In the genomic region with DNA sequence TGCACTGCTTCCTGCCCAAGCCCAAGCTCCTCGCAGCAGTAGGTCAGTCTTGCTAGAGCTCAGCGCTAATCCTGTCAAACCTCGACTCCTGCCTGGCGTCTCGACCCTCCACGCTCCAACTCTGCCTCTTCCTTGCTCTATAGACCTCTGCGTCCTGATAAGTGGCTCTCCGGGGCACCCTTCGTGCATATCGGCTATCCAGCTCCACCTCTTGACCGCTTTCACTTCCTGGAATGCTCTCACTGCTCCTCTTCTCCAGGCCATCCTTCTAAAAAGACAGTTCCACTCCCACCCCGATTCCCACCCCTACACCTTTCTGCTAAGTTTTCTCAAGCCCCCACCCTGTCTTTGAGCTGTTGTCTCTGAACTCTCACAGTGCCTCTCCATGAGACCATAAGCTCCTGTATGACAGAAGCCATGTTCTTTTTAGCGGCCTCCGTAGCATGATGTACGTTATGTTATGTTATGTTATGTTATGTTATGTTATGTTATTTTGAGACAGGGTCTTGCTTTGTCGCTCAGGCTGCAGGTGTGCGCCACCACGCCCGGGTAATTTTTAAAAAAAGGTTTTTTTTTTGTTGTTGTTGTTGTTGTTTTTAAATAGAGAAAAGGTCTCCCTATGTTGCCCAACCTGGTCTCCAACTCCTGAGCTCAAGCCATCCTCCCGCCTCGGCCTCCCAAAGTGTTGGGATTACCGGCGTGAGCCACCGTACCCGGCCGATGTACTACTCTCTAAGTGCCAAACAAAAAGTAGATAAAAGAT, we compare ENCODE assay signal across 1 cellular context.
A peak's percentile ranks its signal among the peaks of the same experiment; 100 is the strongest.
TF ChIP-seq lines count a peak whose summit lies in the region.

No MANE protein-coding gene starts in this region.

TF ChIP-seq in GM12878, 131 proteins besides CTCF, POLR2A, EP300 and RAD21 (continued from another document):
- TF ChIP-seq, protein P1, sequence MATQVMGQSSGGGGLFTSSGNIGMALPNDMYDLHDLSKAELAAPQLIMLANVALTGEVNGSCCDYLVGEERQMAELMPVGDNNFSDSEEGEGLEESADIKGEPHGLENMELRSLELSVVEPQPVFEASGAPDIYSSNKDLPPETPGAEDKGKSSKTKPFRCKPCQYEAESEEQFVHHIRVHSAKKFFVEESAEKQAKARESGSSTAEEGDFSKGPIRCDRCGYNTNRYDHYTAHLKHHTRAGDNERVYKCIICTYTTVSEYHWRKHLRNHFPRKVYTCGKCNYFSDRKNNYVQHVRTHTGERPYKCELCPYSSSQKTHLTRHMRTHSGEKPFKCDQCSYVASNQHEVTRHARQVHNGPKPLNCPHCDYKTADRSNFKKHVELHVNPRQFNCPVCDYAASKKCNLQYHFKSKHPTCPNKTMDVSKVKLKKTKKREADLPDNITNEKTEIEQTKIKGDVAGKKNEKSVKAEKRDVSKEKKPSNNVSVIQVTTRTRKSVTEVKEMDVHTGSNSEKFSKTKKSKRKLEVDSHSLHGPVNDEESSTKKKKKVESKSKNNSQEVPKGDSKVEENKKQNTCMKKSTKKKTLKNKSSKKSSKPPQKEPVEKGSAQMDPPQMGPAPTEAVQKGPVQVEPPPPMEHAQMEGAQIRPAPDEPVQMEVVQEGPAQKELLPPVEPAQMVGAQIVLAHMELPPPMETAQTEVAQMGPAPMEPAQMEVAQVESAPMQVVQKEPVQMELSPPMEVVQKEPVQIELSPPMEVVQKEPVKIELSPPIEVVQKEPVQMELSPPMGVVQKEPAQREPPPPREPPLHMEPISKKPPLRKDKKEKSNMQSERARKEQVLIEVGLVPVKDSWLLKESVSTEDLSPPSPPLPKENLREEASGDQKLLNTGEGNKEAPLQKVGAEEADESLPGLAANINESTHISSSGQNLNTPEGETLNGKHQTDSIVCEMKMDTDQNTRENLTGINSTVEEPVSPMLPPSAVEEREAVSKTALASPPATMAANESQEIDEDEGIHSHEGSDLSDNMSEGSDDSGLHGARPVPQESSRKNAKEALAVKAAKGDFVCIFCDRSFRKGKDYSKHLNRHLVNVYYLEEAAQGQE (IDR thresholded peaks at IDR 0.05; ENCODE audit: low read depth, low read length) = no peak
- TF ChIP-seq EED (IDR thresholded peaks at IDR 0.05; ENCODE audit: low read depth) (no peak), SPI1 (IDR thresholded peaks at IDR 0.05; ENCODE audit: borderline replicate concordance, insufficient read depth, low read depth, low read length) (peak; percentile 41; the same call in 1 of the 2 replicates), RUNX3 (IDR thresholded peaks at IDR 0.05; ENCODE audit: low read length) (peak; percentile 2; the same call in 1 of the 2 replicates)
